Comparison of ENCODE assay signal across 30 cellular contexts in the genomic region with DNA sequence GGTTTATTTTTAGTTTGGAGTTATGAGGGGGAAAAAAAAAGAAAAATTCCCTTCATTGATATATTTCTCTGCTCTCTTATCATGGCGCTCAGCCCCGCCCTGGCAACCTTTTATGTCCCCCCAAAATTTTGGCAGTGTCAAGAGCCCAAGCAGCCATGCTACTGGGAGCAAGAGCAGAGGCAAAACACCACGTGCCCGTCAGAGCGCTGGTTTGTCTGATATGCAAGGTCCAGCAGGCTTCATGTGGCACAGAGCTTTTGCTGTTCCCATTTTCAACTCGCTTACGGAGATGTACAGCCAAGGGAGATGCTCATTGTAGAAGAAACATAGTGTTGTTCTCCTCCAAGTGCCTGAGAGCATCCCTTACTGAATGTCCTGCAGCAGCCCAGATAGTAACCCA. TPM values are rescaled to one million over a fixed set of nuclear protein-coding genes. Genes with fewer than 3 reads are reported as not detected.
"Had no signal": no experiment of that assay in that cellular context is flagged by ENCODE, and none has a peak within 500 bp of the region (broad histone marks: within the 10 kb centered on the region; RNA-seq: fewer than 3 reads in every experiment).

No MANE protein-coding gene starts in this region.

- H3K4me1 ChIP-seq: colonic mucosa had no signal

- H3K4me3 ChIP-seq: colonic mucosa had no signal

- H3K27ac ChIP-seq: brain microvascular endothelial cell, colonic mucosa, WERI-Rb-1 had no signal

- DNase-seq: activated B cell treated with CpG ODN at 0.5 μM for 24 hours; activated CD4-positive, alpha-beta T cell treated with anti-CD3 and anti-CD28 coated beads for 48 hours; activated CD4-positive, alpha-beta T cell treated with anti-CD3 and anti-CD28 coated beads, Interleukin-2, amount 50 U/mL, for 1 hour; activated CD4-positive, alpha-beta T cell treated with anti-CD3 and anti-CD28 coated beads, Interleukin-2, amount 50 U/mL, for 48 hours; activated CD8-positive, alpha-beta memory T cell treated with anti-CD3 and anti-CD28 coated beads for 24 hours; activated CD8-positive, alpha-beta T cell treated with anti-CD3 and anti-CD28 coated beads for 36 hours; activated effector memory CD4-positive, alpha-beta T cell treated with anti-CD3 and anti-CD28 coated beads, Interleukin-2, amount 50 U/mL, for 16 hours; activated naive CD4-positive, alpha-beta T cell; activated naive CD4-positive, alpha-beta T cell treated with anti-CD3 and anti-CD28 coated beads, Interleukin-2, amount 10 ng/mL, durations not matched to agents 7 days and 5 days; activated naive CD8-positive, alpha-beta T cell treated with anti-CD3 and anti-CD28 coated beads, Interleukin-2, amount 10 ng/mL, durations not matched to agents 7 days and 5 days; activated T-cell treated with anti-CD3 and anti-CD28 coated beads, Interleukin-2, amount 50 U/mL, for 48 hours; brain microvascular endothelial cell; colonic mucosa; effector memory CD4-positive, alpha-beta T cell; endodermal cell; foreskin fibroblast; SW 1271; T-cell; T-helper 9 cell; WERI-Rb-1 had no signal

- H3K36me3 ChIP-seq: brain microvascular endothelial cell, colonic mucosa, WERI-Rb-1 had no signal

- H3K27me3 ChIP-seq: brain microvascular endothelial cell, colonic mucosa had no signal

- H3K9me3 ChIP-seq: colonic mucosa had no signal

RNA-seq across cellular contexts. Expression of a gene that starts 27.3 kb away (rescaled TPM):
- total RNA-seq: activated B cell treated with CpG ODN at 0.5 μM for 24 hours; activated CD8-positive, alpha-beta T cell treated with anti-CD3 and anti-CD28 coated beads for 36 hours; activated naive CD4-positive, alpha-beta T cell treated with anti-CD3 and anti-CD28 coated beads, Interleukin-2, amount 50 U/mL, for 72 hours; activated naive CD8-positive, alpha-beta T cell treated with anti-CD3 and anti-CD28 coated beads, Interleukin-2, amount 10 ng/mL, durations not matched to agents 7 days and 5 days; activated T-helper 1 cell treated with anti-CD3 and anti-CD28 coated beads, Interleukin-12 subunit alpha, Interleukin-12 subunit beta, Interleukin-2, Interleukin-4 antibody, amounts not matched to agents 30 ng/mL and 10 ng/mL and 1 ng/mL, durations not matched to agents 14 hours and 24 hours and 36 hours; activated T-helper 2 cell treated with anti-CD3 and anti-CD28 coated beads, Interferon-gamma antibody, Interleukin-2, Interleukin-4, amounts not matched to agents 10 μg/mL and 5 μg/mL and 100 μg/mL, durations not matched to agents 14 hours and 24 hours and 36 hours; astrocyte; bronchial epithelial cell; chondrocyte; dermis microvascular lymphatic vessel endothelial cell; epithelial cell of proximal tubule; esophagus mucosa; T-cell; T-helper 2 cell treated with Interferon-gamma antibody and Interleukin-4, amounts not matched to agents 100 ng/mL and 5 ng/mL, for 36 hours had no signal
